In the genomic region with DNA sequence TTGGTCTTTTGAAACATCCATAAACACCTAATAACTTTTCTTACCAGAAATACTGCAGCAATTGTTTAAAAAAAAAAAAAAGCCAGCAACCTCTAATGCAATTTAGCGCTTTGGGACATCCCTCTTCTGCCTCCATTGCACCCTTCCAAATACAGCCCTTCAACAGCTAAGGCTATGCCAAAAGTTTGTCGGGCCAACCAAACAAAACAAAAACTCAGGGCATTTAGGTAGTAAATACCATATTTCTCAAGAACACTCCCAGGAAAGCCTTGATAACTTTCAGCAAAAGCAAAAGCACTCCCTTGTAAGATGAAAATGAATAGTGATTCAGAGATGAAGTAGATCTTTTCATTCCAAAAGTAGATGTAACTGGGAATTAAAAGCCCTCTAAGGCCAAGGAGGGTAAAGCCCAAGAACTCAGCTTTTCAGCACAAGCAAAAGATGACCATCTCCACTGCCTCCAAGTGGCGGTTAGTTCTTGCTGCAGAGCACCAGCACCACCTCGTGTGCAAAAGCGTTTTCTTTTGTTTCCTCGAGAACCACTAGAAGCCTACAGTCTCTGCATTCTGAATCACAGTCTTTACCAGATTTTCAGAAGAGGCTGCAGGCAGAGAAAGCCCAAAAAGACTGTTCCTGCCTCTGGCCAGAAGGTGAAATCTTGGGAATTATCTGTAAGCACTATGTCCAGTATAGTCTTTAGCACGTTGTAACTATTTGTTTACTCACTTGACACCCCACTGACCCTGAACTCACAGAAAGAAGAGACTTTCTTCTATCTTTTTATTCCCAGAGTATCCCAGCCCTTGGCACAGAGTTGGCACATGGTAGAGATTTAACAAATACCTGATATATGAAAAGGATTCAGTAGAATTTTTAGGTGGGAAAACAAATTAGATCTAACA, we compare ENCODE assay signal across 8 cellular contexts. TPM values are rescaled to one million over a fixed set of nuclear protein-coding genes. Genes with fewer than 3 reads are reported as not detected.
A peak's percentile ranks its signal among the peaks of the same experiment; 100 is the strongest.
DNase-seq lines count a peak whose midpoint lies in the region; ATAC-seq and TF ChIP-seq lines count a peak whose summit lies in the region.

No MANE protein-coding gene starts in this region.

- no peak for TF ChIP-seq POLR2A in sigmoid colon (IDR thresholded peaks at IDR 0.05)

- peaks cover 2% of the 10 kb centered on the region for H3K4me1 ChIP-seq in right cardiac atrium (ENCODE audit: control insufficient read depth, insufficient read depth, low read length)
- H3K4me1 ChIP-seq in sigmoid colon = peaks cover 0 to 5% (median 0%) of the 10 kb centered on the region in 4 donors

- no peaks in the 10 kb centered on the region for H3K36me3 Mint-ChIP-seq in activated naive CD8-positive, alpha-beta T cell treated with anti-CD3 and anti-CD28 coated beads for 36 hours
- no peaks in the 10 kb centered on the region for H3K36me3 Mint-ChIP-seq in CD14-positive monocyte

- intact Hi-C loops in right cardiac atrium (cut with DNase I) (loop anchor here in 3 of 4 donors (5.0 to 10.0 kb wide), 4 partner anchors 207 to 497 kb away; no protein-coding TSS in a partner anchor), sigmoid colon (cut with DNase I) (loop anchor here (2.0 to 5.0 kb wide), 2 partner anchors 211 to 375 kb away; no protein-coding TSS in a partner anchor), CD14-positive monocyte (cut with micrococcal nuclease) (no loop called here)

- H3K27ac Mint-ChIP-seq in activated naive CD8-positive, alpha-beta T cell treated with anti-CD3 and anti-CD28 coated beads for 36 hours = no peak overlapping the region
- no peak overlapping the region for H3K27ac Mint-ChIP-seq in CD14-positive monocyte

- 26% methylated on average over 7 of the region's 7 CpGs for WGBS in right cardiac atrium
- 25 to 32% methylated on average over 7 of the region's 7 CpGs for WGBS in sigmoid colon, 2 donors

- H3K36me3 ChIP-seq in sigmoid colon = no peaks in the 10 kb centered on the region

- H3K4me1 Mint-ChIP-seq in activated naive CD8-positive, alpha-beta T cell treated with anti-CD3 and anti-CD28 coated beads for 36 hours = no peaks in the 10 kb centered on the region
- H3K4me1 Mint-ChIP-seq in CD14-positive monocyte = no peaks in the 10 kb centered on the region

- H3K27ac ChIP-seq in C4-2B = peak overlapping the region; percentile 55; the same call in 1 of the 2 replicates
- no peak overlapping the region for H3K27ac ChIP-seq in right cardiac atrium (ENCODE audit: low read length)
- H3K27ac ChIP-seq in sigmoid colon = no peak overlapping the region

- ATAC-seq in GM18861 (IDR thresholded peaks at IDR 0.05; ENCODE audit: unreplicated experiment) (peak; percentile 76), HG03196 (IDR thresholded peaks at IDR 0.05; ENCODE audit: unreplicated experiment) (peak; percentile 56), right cardiac atrium (peak; percentile 90 to 91)

- DNase-seq in NCI-H226 (peak; percentile 61), right cardiac atrium (peak; percentile 45 to 68 (median 65)), sigmoid colon (peak; percentile 67), CD14-positive monocyte (ENCODE audit: low spot score) (no peak)
- peak; percentile 15 for DNase-seq in activated naive CD8-positive, alpha-beta T cell treated with anti-CD3 and anti-CD28 coated beads for 36 hours

- no peaks in the 10 kb centered on the region for H3K9me3 Mint-ChIP-seq in activated naive CD8-positive, alpha-beta T cell treated with anti-CD3 and anti-CD28 coated beads for 36 hours
- no peaks in the 10 kb centered on the region for H3K9me3 Mint-ChIP-seq in CD14-positive monocyte

- peak; percentile 92 for TF ChIP-seq CTCF in C4-2B (conservative IDR thresholded peaks at IDR 0.05)
- peak; percentile 19 to 50 (median 32) for TF ChIP-seq CTCF in sigmoid colon (IDR thresholded peaks at IDR 0.05)
- TF ChIP-seq CTCF in CD14-positive monocyte (IDR thresholded peaks at IDR 0.05) = no peak

- peaks cover 14% of the 10 kb centered on the region for H3K27me3 Mint-ChIP-seq in activated naive CD8-positive, alpha-beta T cell treated with anti-CD3 and anti-CD28 coated beads for 36 hours
- peaks cover 0 to 3% (median 1%) of the 10 kb centered on the region in 3 donors for H3K27me3 Mint-ChIP-seq in CD14-positive monocyte (ENCODE audit: low read depth in 3 of 3)

- H3K27me3 ChIP-seq in right cardiac atrium (ENCODE audit: control insufficient read depth, insufficient read depth) = no peaks in the 10 kb centered on the region
- H3K27me3 ChIP-seq in sigmoid colon = no peaks in the 10 kb centered on the region

- no peak overlapping the region for H3K4me3 Mint-ChIP-seq in activated naive CD8-positive, alpha-beta T cell treated with anti-CD3 and anti-CD28 coated beads for 36 hours
- H3K4me3 Mint-ChIP-seq in CD14-positive monocyte = no peak overlapping the region

- no peaks in the 10 kb centered on the region for H3K9me3 ChIP-seq in right cardiac atrium (ENCODE audit: control insufficient read depth, low read length)
- no peaks in the 10 kb centered on the region for H3K9me3 ChIP-seq in sigmoid colon

- H3K4me3 ChIP-seq in right cardiac atrium (ENCODE audit: low read length) = no peak overlapping the region
- no peak overlapping the region for H3K4me3 ChIP-seq in sigmoid colon

- TF ChIP-seq EP300 in sigmoid colon (IDR thresholded peaks at IDR 0.05) = no peak

RNA-seq across cellular contexts. Expression of gene SIX6, which starts 53.1 kb away (rescaled TPM):
- not detected for total RNA-seq in activated naive CD8-positive, alpha-beta T cell treated with anti-CD3 and anti-CD28 coated beads for 36 hours
- total RNA-seq in right cardiac atrium (not detected), sigmoid colon (not detected)
- polyA plus RNA-seq in right cardiac atrium (not detected), sigmoid colon (not detected), CD14-positive monocyte (not detected)

Comparison
In these comparisons a context has a peak if more than half of its experiments do, and no peak if none do; other contexts are left out.
1. intact Hi-C loops: an anchor here in right cardiac atrium (5.0 to 10.0 kb wide) and sigmoid colon (2.0 to 5.0 kb wide); none called in CD14-positive monocyte.